ENCODE assay signal across 10 cellular contexts in genomic region chr3:190076601-190077444, GRCh38. TPM values are rescaled to one million over a fixed set of nuclear protein-coding genes. Genes with fewer than 3 reads are reported as not detected.
DNase-seq lines count a peak whose midpoint lies in the region; ATAC-seq and TF ChIP-seq lines count a peak whose summit lies in the region.
"Had no signal": no experiment of that assay in that cellular context is flagged by ENCODE, and none has a peak within 500 bp of the region (broad histone marks: within the 10 kb centered on the region; RNA-seq: fewer than 3 reads in every experiment).

No MANE protein-coding gene starts in this region.

- H3K79me2 ChIP-seq in HCT116 (ENCODE audit: insufficient read depth, low read length), result no peaks in the 10 kb centered on the region

- POLR2A ChIA-PET in HCT116 (lab: Charles Lee), result no interaction called here

- no peak overlapping the region for H2AFZ ChIP-seq in HCT116 (ENCODE audit: low read depth, low read length, poor library complexity, severe bottlenecking)

- H3K4me1 ChIP-seq in HCT116 (ENCODE audit: control insufficient read depth in 1 of 2, insufficient read depth in 2 of 2, low read length in 2 of 2) (peaks cover 0 to 9% of the 10 kb centered on the region in 2 experiments; a peak in 1 of 4 replicates), iPS-20b (ENCODE audit: insufficient read depth, low read length) (peaks cover 16% of the 10 kb centered on the region), spleen (peaks cover 0 to 43% (median 9%) of the 10 kb centered on the region in 6 donors)

- no TSS peak for BruUV-seq in HCT116 (replicated peaks; lab: Mats Ljungman, UMichigan)

- no peaks in the 10 kb centered on the region for H4K20me1 ChIP-seq in HCT116 (ENCODE audit: insufficient read depth)

- no peak for TF ChIP-seq CTCF in HCT116 (IDR thresholded peaks at IDR 0.05 in 2 of 3, conservative IDR thresholded peaks at IDR 0.05 in 1 of 3; ENCODE audit: borderline replicate concordance in 1 of 3, insufficient read depth in 1 of 3, low read depth in 2 of 3, low read length in 2 of 3)
- TF ChIP-seq CTCF in spleen (IDR thresholded peaks at IDR 0.05 in 8 of 11, conservative IDR thresholded peaks at IDR 0.05 in 3 of 11), result no peak

- H3K9me2 ChIP-seq in HCT116 (ENCODE audit: insufficient read depth), result no peaks in the 10 kb centered on the region

- 68 to 92% (median 80%) methylated on average over 1 of the region's 1 CpG for WGBS in spleen, 5 donors

- H3K4me3 ChIP-seq in HCT116 (replicated peaks in 1 of 2; ENCODE audit: low read depth in 1 of 2, low read length in 2 of 2) (no peak overlapping the region), iPS-20b (ENCODE audit: low read length) (no peak overlapping the region), spleen (no peak overlapping the region)
- H3K4me3 ChIP-seq: ovary had no signal

- H3K9ac ChIP-seq in HCT116 (ENCODE audit: low read length) (no peak overlapping the region), iPS-20b (ENCODE audit: low read depth, low read length) (no peak overlapping the region; the same call in 1 of the 2 replicates)

- CTCF ChIA-PET in HCT116 (lab: Charles Lee), result no interaction called here

- H3K9me3 ChIP-seq in HCT116 (ENCODE audit: control insufficient read depth in 1 of 2, insufficient read depth in 1 of 2, low read depth in 1 of 2, low read length in 2 of 2), result no peaks in the 10 kb centered on the region
- H3K9me3 ChIP-seq in iPS-20b (ENCODE audit: insufficient read depth, low read depth, low read length), result no peaks in the 10 kb centered on the region
- H3K9me3 ChIP-seq in spleen, result no peaks in the 10 kb centered on the region
- H3K9me3 ChIP-seq: ovary had no signal

- RAD21 ChIA-PET in HCT116 (lab: Charles Lee; ENCODE audit: low non-redundant PET in 1 of 2, low total read pairs in 2 of 2, uncharacterized antibody in 2 of 2, unreplicated experiment in 2 of 2), result no interaction called here

- ATAC-seq in HCT116 (no peak; the same call in 1 of the 2 replicates), HG03520 (IDR thresholded peaks at IDR 0.05; ENCODE audit: unreplicated experiment) (no peak)

- DNase-seq in HCT116 (ENCODE audit: low read depth, low spot score), result no peak
- DNase-seq in amniotic stem cell (lab: John Stamatoyannopoulos, UW), result peak; percentile 92
- DNase-seq in spleen, result no peak
- DNase-seq in NCI-H2196 treated with DMSO at 0.1 percent for 48 hours (lab: John Stamatoyannopoulos, UW; ENCODE audit: unreplicated experiment), result no peak
- DNase-seq in NCI-H128 (lab: John Stamatoyannopoulos, UW; ENCODE audit: unreplicated experiment), result no peak
- no peak for DNase-seq in COLO668 (lab: John Stamatoyannopoulos, UW; ENCODE audit: unreplicated experiment)
- DNase-seq: NCI-H2227 treated with DMSO at 0.1 percent for 48 hours had no signal

- no peaks in the 10 kb centered on the region for H3K36me3 ChIP-seq in HCT116 (ENCODE audit: control insufficient read depth in 1 of 2, insufficient read depth in 2 of 2, low read length in 2 of 2)
- H3K36me3 ChIP-seq in iPS-20b (ENCODE audit: insufficient read depth, low read depth, low read length), result no peaks in the 10 kb centered on the region
- H3K36me3 ChIP-seq in spleen, result no peaks in the 10 kb centered on the region
- H3K36me3 ChIP-seq: ovary had no signal

- H3K27ac ChIP-seq in HCT116 (ENCODE audit: low read depth, low read length) (no peak overlapping the region), iPS-20b (ENCODE audit: low read length) (peak overlapping the region; percentile 25), spleen (peak overlapping the region in 7 of 8 donors; percentile 3 to 66 (median 56))

- no peak for TF ChIP-seq RAD21 in HCT116 (IDR thresholded peaks at IDR 0.05; ENCODE audit: low read depth)

- intact Hi-C loops in HCT116 (cut with micrococcal nuclease) (no loop called here), spleen (cut with DNase I; ENCODE audit: low total_unique reads) (no loop called here)

- H3K4me2 ChIP-seq in HCT116 (ENCODE audit: low read length), result peak overlapping the region; percentile 27; the same call in 1 of the 2 replicates

- H3K27me3 ChIP-seq in HCT116 (ENCODE audit: insufficient read depth, low read length), result no peaks in the 10 kb centered on the region
- H3K27me3 ChIP-seq in iPS-20b (ENCODE audit: insufficient read depth, low read length), result no peaks in the 10 kb centered on the region
- no peaks in the 10 kb centered on the region for H3K27me3 ChIP-seq in spleen (replicated peaks in 1 of 7)
- H3K27me3 ChIP-seq: ovary had no signal

- TF ChIP-seq POLR2A in HCT116 (IDR thresholded peaks at IDR 0.05; ENCODE audit: borderline replicate concordance, extremely low read depth, insufficient read depth, insufficient read length) (no peak), spleen (IDR thresholded peaks at IDR 0.05) (no peak)

TF ChIP-seq in HCT116, 20 proteins besides CTCF, POLR2A, EP300 and RAD21:
- TF ChIP-seq SIN3A (IDR thresholded peaks at IDR 0.05; ENCODE audit: low read depth), result no peak
- TF ChIP-seq, protein P1, sequence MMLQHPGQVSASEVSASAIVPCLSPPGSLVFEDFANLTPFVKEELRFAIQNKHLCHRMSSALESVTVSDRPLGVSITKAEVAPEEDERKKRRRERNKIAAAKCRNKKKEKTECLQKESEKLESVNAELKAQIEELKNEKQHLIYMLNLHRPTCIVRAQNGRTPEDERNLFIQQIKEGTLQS (IDR thresholded peaks at IDR 0.05), result no peak
- no peak for TF ChIP-seq SRF (IDR thresholded peaks at IDR 0.05; ENCODE audit: low read depth)
- no peak for TF ChIP-seq TCF7L2 (IDR thresholded peaks at IDR 0.05; ENCODE audit: borderline replicate concordance, extremely low read depth, insufficient read depth, insufficient read length)
- no peak for TF ChIP-seq MAX (IDR thresholded peaks at IDR 0.05)
- TF ChIP-seq POLR2AphosphoS5 (IDR thresholded peaks at IDR 0.05; ENCODE audit: low read depth, low read length), result no peak
- no peak for TF ChIP-seq CBX3 (IDR thresholded peaks at IDR 0.05; ENCODE audit: low read depth)
- no peak for TF ChIP-seq EZH2 (IDR thresholded peaks at IDR 0.05)
- TF ChIP-seq FOSL1 (IDR thresholded peaks at IDR 0.05; ENCODE audit: low read depth), result no peak
- TF ChIP-seq EZH2phosphoT487 (IDR thresholded peaks at IDR 0.05; ENCODE audit: borderline replicate concordance), result no peak
- no peak for TF ChIP-seq CEBPB (IDR thresholded peaks at IDR 0.05; ENCODE audit: low read depth)
- no peak for TF ChIP-seq ZNF274 (IDR thresholded peaks at IDR 0.05; ENCODE audit: low read depth, low read length)
- no peak for TF ChIP-seq ELF1 (IDR thresholded peaks at IDR 0.05; ENCODE audit: borderline replicate concordance, low read depth)
- TF ChIP-seq, protein P2, sequence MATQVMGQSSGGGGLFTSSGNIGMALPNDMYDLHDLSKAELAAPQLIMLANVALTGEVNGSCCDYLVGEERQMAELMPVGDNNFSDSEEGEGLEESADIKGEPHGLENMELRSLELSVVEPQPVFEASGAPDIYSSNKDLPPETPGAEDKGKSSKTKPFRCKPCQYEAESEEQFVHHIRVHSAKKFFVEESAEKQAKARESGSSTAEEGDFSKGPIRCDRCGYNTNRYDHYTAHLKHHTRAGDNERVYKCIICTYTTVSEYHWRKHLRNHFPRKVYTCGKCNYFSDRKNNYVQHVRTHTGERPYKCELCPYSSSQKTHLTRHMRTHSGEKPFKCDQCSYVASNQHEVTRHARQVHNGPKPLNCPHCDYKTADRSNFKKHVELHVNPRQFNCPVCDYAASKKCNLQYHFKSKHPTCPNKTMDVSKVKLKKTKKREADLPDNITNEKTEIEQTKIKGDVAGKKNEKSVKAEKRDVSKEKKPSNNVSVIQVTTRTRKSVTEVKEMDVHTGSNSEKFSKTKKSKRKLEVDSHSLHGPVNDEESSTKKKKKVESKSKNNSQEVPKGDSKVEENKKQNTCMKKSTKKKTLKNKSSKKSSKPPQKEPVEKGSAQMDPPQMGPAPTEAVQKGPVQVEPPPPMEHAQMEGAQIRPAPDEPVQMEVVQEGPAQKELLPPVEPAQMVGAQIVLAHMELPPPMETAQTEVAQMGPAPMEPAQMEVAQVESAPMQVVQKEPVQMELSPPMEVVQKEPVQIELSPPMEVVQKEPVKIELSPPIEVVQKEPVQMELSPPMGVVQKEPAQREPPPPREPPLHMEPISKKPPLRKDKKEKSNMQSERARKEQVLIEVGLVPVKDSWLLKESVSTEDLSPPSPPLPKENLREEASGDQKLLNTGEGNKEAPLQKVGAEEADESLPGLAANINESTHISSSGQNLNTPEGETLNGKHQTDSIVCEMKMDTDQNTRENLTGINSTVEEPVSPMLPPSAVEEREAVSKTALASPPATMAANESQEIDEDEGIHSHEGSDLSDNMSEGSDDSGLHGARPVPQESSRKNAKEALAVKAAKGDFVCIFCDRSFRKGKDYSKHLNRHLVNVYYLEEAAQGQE (IDR thresholded peaks at IDR 0.05; ENCODE audit: low read depth), result no peak

RNA-seq across cellular contexts. Expression of gene P3H2, which starts 43.9 kb away (rescaled TPM):
- 0.76 TPM for total RNA-seq in HCT116 (2021; ENCODE audit: unreplicated experiment)
- polyA plus RNA-seq in HCT116 (2012), result 0.17 and 0.18 TPM in 2 replicates
- 100 to 1,000 TPM in 4 of 7 donors, 10 to 100 TPM in 3; 70.3 to 155 (median 102) TPM for total RNA-seq in spleen
- polyA plus RNA-seq in spleen, result 10 to 100 TPM in 2 of 3 donors, 1 to 10 TPM in 1; 7.7 to 18.6 (median 10.4) TPM

Comparison
In these comparisons a context has a peak if more than half of its experiments do, and no peak if none do; other contexts are left out.
1. RNA of gene P3H2, which starts 43.9 kb away (total RNA-seq): 70.3 to 155 TPM in spleen; 0.76 TPM in HCT116 (single experiment); every median in the first group is over 10 times any median in the second.